In genomic region chr17:10182785-10183184, GRCh38 we compare ENCODE assay signal across 35 cellular contexts. TPM values are rescaled to one million over a fixed set of nuclear protein-coding genes. Genes with fewer than 3 reads are reported as not detected.
"Had no signal": no experiment of that assay in that cellular context is flagged by ENCODE, and none has a peak within 500 bp of the region (broad histone marks: within the 10 kb centered on the region; RNA-seq: fewer than 3 reads in every experiment).

No MANE protein-coding gene starts in this region.

- H3K9me3 ChIP-seq: adrenal gland, body of pancreas, SJCRH30 had no signal

- H3K36me3 Mint-ChIP-seq: activated CD4-positive, alpha-beta memory T cell treated with anti-CD3 and anti-CD28 coated beads for 36 hours; activated naive CD4-positive, alpha-beta T cell treated with anti-CD3 and anti-CD28 coated beads, Interleukin-2, amount 50 U/mL, for 72 hours; IgD-negative memory B cell had no signal

- H3K4me3 Mint-ChIP-seq: activated B cell treated with CpG ODN at 0.5 μM for 24 hours; activated CD4-positive, alpha-beta memory T cell treated with anti-CD3 and anti-CD28 coated beads for 36 hours; activated naive CD4-positive, alpha-beta T cell treated with anti-CD3 and anti-CD28 coated beads for 36 hours; activated T-cell treated with anti-CD3 and anti-CD28 coated beads, Interleukin-2, amount 50 U/mL, for 4 hours; activated T-helper 1 cell treated with anti-CD3 and anti-CD28 coated beads, Interleukin-12 subunit alpha, Interleukin-12 subunit beta, Interleukin-2, Interleukin-4 antibody, amounts not matched to agents 30 ng/mL and 10 ng/mL and 1 ng/mL, durations not matched to agents 14 hours and 24 hours and 36 hours; T-helper 1 cell treated with Interleukin-12 subunit alpha and Interleukin-12 subunit beta and Interleukin-4 antibody, amounts not matched to agents 30 μg/mL and 1 μg/mL, for 36 hours; T-helper 2 cell treated with Interferon-gamma antibody and Interleukin-4, amounts not matched to agents 5 μg/mL and 100 μg/mL, for 36 hours had no signal

- H3K36me3 ChIP-seq: adrenal gland, SJCRH30 had no signal

- DNase-seq: activated B cell treated with CpG ODN at 0.5 μM for 24 hours; activated CD4-positive, alpha-beta memory T cell treated with anti-CD3 and anti-CD28 coated beads for 36 hours; activated CD4-positive, alpha-beta T cell treated with anti-CD3 and anti-CD28 coated beads for 4 hours; activated CD4-positive, alpha-beta T cell treated with anti-CD3 and anti-CD28 coated beads, Interleukin-2, amount 50 U/mL, for 1 hour; activated CD4-positive, CD25-positive, alpha-beta regulatory T cell treated with anti-CD3 and anti-CD28 coated beads, Interleukin-2, amount 50 U/mL, for 72 hours; activated CD8-positive, alpha-beta memory T cell treated with anti-CD3 and anti-CD28 coated beads, Interleukin-2, amount 50 U/mL, for 4 hours; activated gamma-delta T cell treated with Interleukin-2 at 50 U/mL for 16 hours; activated naive CD4-positive, alpha-beta T cell treated with anti-CD3 and anti-CD28 coated beads for 36 hours; activated T-cell treated with anti-CD3 and anti-CD28 coated beads for 4 hours; activated T-cell treated with anti-CD3 and anti-CD28 coated beads, Interleukin-2, amount 50 U/mL, for 4 hours; adrenal gland; body of pancreas; Karpas-422; KBM-7; NCI-H1105; NCI-H1417 treated with DMSO at 0.1 percent for 48 hours; NCI-H187 treated with DMSO at 0.1 percent for 48 hours; NCI-H2081; NCI-H2171 treated with DMSO at 0.1 percent for 48 hours; NCI-H226; NCI-H446 treated with DMSO at 0.1 percent for 48 hours; NCI-H524; SHP77; SJCRH30 had no signal

- H3K27me3 Mint-ChIP-seq: activated CD4-positive, alpha-beta memory T cell treated with anti-CD3 and anti-CD28 coated beads for 36 hours had no signal

- ATAC-seq: activated naive CD4-positive, alpha-beta T cell treated with anti-CD3 and anti-CD28 coated beads, Interleukin-2, amount 50 U/mL, for 72 hours; activated T-cell treated with anti-CD3 and anti-CD28 coated beads, Interleukin-2, amount 50 U/mL, for 4 hours; body of pancreas; Panc1 had no signal

- H3K27ac Mint-ChIP-seq: activated B cell treated with CpG ODN at 0.5 μM for 24 hours; activated CD4-positive, alpha-beta memory T cell treated with anti-CD3 and anti-CD28 coated beads for 36 hours; activated naive CD4-positive, alpha-beta T cell treated with anti-CD3 and anti-CD28 coated beads for 36 hours; activated naive CD4-positive, alpha-beta T cell treated with anti-CD3 and anti-CD28 coated beads, Interleukin-2, amount 50 U/mL, for 72 hours; activated T-helper 1 cell treated with anti-CD3 and anti-CD28 coated beads, Interleukin-12 subunit alpha, Interleukin-12 subunit beta, Interleukin-2, Interleukin-4 antibody, amounts not matched to agents 30 ng/mL and 10 ng/mL and 1 ng/mL, durations not matched to agents 14 hours and 24 hours and 36 hours; IgD-negative memory B cell; T-helper 1 cell treated with Interleukin-12 subunit alpha and Interleukin-12 subunit beta and Interleukin-4 antibody, amounts not matched to agents 30 μg/mL and 1 μg/mL, for 36 hours; T-helper 2 cell treated with Interferon-gamma antibody and Interleukin-4, amounts not matched to agents 5 μg/mL and 100 μg/mL, for 36 hours had no signal

- H3K4me1 ChIP-seq: body of pancreas, SJCRH30 had no signal

- H3K9me3 Mint-ChIP-seq: activated B cell treated with CpG ODN at 0.5 μM for 24 hours; activated CD4-positive, alpha-beta memory T cell treated with anti-CD3 and anti-CD28 coated beads for 36 hours; activated naive CD4-positive, alpha-beta T cell treated with anti-CD3 and anti-CD28 coated beads for 36 hours; activated naive CD4-positive, alpha-beta T cell treated with anti-CD3 and anti-CD28 coated beads, Interleukin-2, amount 50 U/mL, for 72 hours; activated T-cell treated with anti-CD3 and anti-CD28 coated beads, Interleukin-2, amount 50 U/mL, for 4 hours; activated T-helper 1 cell treated with anti-CD3 and anti-CD28 coated beads, Interleukin-12 subunit alpha, Interleukin-12 subunit beta, Interleukin-2, Interleukin-4 antibody, amounts not matched to agents 30 ng/mL and 10 ng/mL and 1 ng/mL, durations not matched to agents 14 hours and 24 hours and 36 hours; IgD-negative memory B cell; T-helper 1 cell treated with Interleukin-12 subunit alpha and Interleukin-12 subunit beta and Interleukin-4 antibody, amounts not matched to agents 30 μg/mL and 1 μg/mL, for 36 hours; T-helper 2 cell treated with Interferon-gamma antibody and Interleukin-4, amounts not matched to agents 5 μg/mL and 100 μg/mL, for 36 hours had no signal

- FAIRE-seq: astrocyte, TTC549 had no signal

- H3K27me3 ChIP-seq: adrenal gland, body of pancreas, SJCRH30 had no signal

- H3K27ac ChIP-seq: adrenal gland, body of pancreas, SJCRH30, SK-N-MC, VCaP had no signal

- H3K4me3 ChIP-seq: adrenal gland, body of pancreas, SJCRH30, SK-N-MC had no signal

- H3K4me1 Mint-ChIP-seq: IgD-negative memory B cell had no signal

RNA-seq across cellular contexts. Expression of gene GAS7, which starts 15.6 kb away (rescaled TPM):
- total RNA-seq: MCF 10A had no signal
